ENCODE assay signal across 20 cellular contexts in the genomic region with DNA sequence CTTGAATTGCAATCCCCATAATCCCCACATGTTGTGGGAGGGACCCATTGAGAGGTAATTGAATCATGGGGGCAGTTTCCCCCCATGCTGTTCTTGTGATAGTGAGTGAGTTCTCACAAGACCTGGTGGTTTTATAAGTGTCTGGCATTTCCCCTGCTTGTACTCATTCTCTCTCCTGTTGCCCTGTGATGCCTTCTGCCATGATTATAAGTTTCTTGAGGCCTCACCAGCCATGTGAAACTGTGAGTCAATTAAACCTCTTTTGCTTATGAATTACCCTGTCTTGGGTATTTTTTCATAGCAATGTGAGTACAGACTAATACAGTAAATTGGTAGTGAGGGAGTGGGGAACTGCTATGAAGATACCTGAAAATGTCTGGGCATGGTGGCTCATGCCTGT.
"Had no signal": no experiment of that assay in that cellular context is flagged by ENCODE, and none has a peak within 500 bp of the region (broad histone marks: within the 10 kb centered on the region; RNA-seq: fewer than 3 reads in every experiment).

No MANE protein-coding gene starts in this region.

- H3K27me3 Mint-ChIP-seq: progenitor cell of endocrine pancreas had no signal

- ATAC-seq: esophagus mucosa, gastrocnemius medialis, left lobe of liver, right lobe of liver had no signal

- DNase-seq: dorsolateral prefrontal cortex; effector CD4-positive, alpha-beta T cell; foreskin fibroblast; gastrocnemius medialis; head of caudate nucleus; right lobe of liver; small intestine; stimulated activated CD4-positive, alpha-beta T cell treated with anti-CD3 and anti-CD28 coated beads, Interleukin-15, amount 100 ng/mL, for 24 hours; stimulated activated CD4-positive, alpha-beta T cell treated with anti-CD3 and anti-CD28 coated beads, Interleukin-2, amount 100 ng/mL, for 48 hours; stimulated activated naive CD4-positive, alpha-beta T cell; upper lobe of left lung had no signal

- H3K4me1 Mint-ChIP-seq: nephron, neural progenitor cell had no signal

- H3K27ac Mint-ChIP-seq: memory B cell, nephron, neural progenitor cell, progenitor cell of endocrine pancreas had no signal

- H3K4me3 Mint-ChIP-seq: memory B cell, nephron, neural progenitor cell had no signal

- H3K4me3 ChIP-seq: dorsolateral prefrontal cortex, gastrocnemius medialis, lung, neural progenitor cell, right lobe of liver, thoracic aorta, tibial nerve, upper lobe of left lung had no signal
